In genomic region chr21:29365636-29366305, GRCh38 we compare ENCODE assay signal across 24 cellular contexts.
DNase-seq lines count a peak whose midpoint lies in the region; ATAC-seq and TF ChIP-seq lines count a peak whose summit lies in the region.
"Had no signal": no experiment of that assay in that cellular context is flagged by ENCODE, and none has a peak within 500 bp of the region (broad histone marks: within the 10 kb centered on the region; RNA-seq: fewer than 3 reads in every experiment).

No MANE protein-coding gene starts in this region.

- ATAC-seq in GM19324 (IDR thresholded peaks at IDR 0.05; ENCODE audit: low FRiP score, unreplicated experiment): no peak
- ATAC-seq: CD8-positive, alpha-beta T cell; PC-3 had no signal

- DNase-seq in G401 (ENCODE audit: low spot score) (peak; percentile 91), NCI-H2171 (lab: John Stamatoyannopoulos, UW) (peak; percentile 36), cerebellar cortex (ENCODE audit: low spot score) (peak; percentile 91), nephron progenitor cell (no peak), sigmoid colon (no peak), middle frontal gyrus (ENCODE audit: extremely low spot score, low spot score) (no peak)
- DNase-seq: Caco-2; CD8-positive, alpha-beta T cell; DMS 273 treated with DMSO at 0.1 percent for 48 hours; DMS79; HCEC 1CT; IMR-90; MM.1S; NCI-H2081; NCI-H345; NCI-H524 treated with DMSO at 0.1 percent for 48 hours; NCI-H774; NK-92 treated with Interleukin-12 subunit alpha and Interleukin-12 subunit beta, amount 100 ng/mL, for 24 hours; PC-3; SK-N-SH had no signal

- no peak overlapping the region for H3K4me3 ChIP-seq in sigmoid colon

- H3K9me3 ChIP-seq in sigmoid colon: no peaks in the 10 kb centered on the region
- H3K9me3 ChIP-seq: Caco-2, SK-N-SH had no signal

- intact Hi-C loops in sigmoid colon (cut with DNase I): no loop called here

- H3K27me3 Mint-ChIP-seq in nephron progenitor cell (ENCODE audit: low read depth, poor library complexity): no peaks in the 10 kb centered on the region
- H3K27me3 Mint-ChIP-seq: B cell had no signal

- no peaks in the 10 kb centered on the region for H3K36me3 ChIP-seq in sigmoid colon

- no peak overlapping the region for H3K27ac ChIP-seq in sigmoid colon
- H3K27ac ChIP-seq: C4-2B, KMS-11 had no signal

- H3K4me3 Mint-ChIP-seq in nephron progenitor cell: no peak overlapping the region
- H3K4me3 Mint-ChIP-seq: B cell; CD8-positive, alpha-beta T cell had no signal

- no peaks in the 10 kb centered on the region for H3K9me3 Mint-ChIP-seq in nephron progenitor cell
- H3K9me3 Mint-ChIP-seq: CD8-positive, alpha-beta T cell had no signal

- H3K4me1 ChIP-seq in sigmoid colon: no peaks in the 10 kb centered on the region
- H3K4me1 ChIP-seq: Caco-2 had no signal

- WGBS in sigmoid colon, 2 donors: 92 to 96% methylated on average over 8 of the region's 8 CpGs

- H3K36me3 Mint-ChIP-seq in nephron progenitor cell (ENCODE audit: low read depth): peaks cover 45% of the 10 kb centered on the region

- no peak for TF ChIP-seq POLR2A in sigmoid colon (IDR thresholded peaks at IDR 0.05)

- in situ Hi-C loops in G401 (cut with HindIII; ENCODE audit: low sequenced_read_pairs): no loop called here

- peak overlapping the region; percentile 93 for H3K27ac Mint-ChIP-seq in nephron progenitor cell
- H3K27ac Mint-ChIP-seq: B cell; CD8-positive, alpha-beta T cell had no signal

- TF ChIP-seq CTCF in nephron progenitor cell (IDR thresholded peaks at IDR 0.05) (no peak), sigmoid colon (IDR thresholded peaks at IDR 0.05) (no peak)

- TF ChIP-seq EP300 in sigmoid colon (IDR thresholded peaks at IDR 0.05): no peak

- H3K4me1 Mint-ChIP-seq in nephron progenitor cell: peaks cover 6% of the 10 kb centered on the region

- H3K27me3 ChIP-seq in sigmoid colon: no peaks in the 10 kb centered on the region

Comparison
In these comparisons a context has a peak if more than half of its experiments do, and no peak if none do; other contexts are left out.
1. DNase-seq: peak in G401 (single experiment), NCI-H2171 (single experiment) and cerebellar cortex (single experiment); none in nephron progenitor cell (single experiment), sigmoid colon (single experiment) and middle frontal gyrus (single experiment).